Comparison of ENCODE assay signal across 1 cellular context in genomic region chr7:76303057-76303828, GRCh38.
A peak's percentile ranks its signal among the peaks of the same experiment; 100 is the strongest.
TF ChIP-seq lines count a peak whose summit lies in the region.

No MANE protein-coding gene starts in this region.

TF ChIP-seq in HEK293, 187 proteins besides CTCF, POLR2A, EP300 and RAD21 (continued from another document):
- TF ChIP-seq PRDM4 (tag by site-specific recombination; IDR thresholded peaks at IDR 0.05) = peak; percentile 90
- no peak for TF ChIP-seq ZNF777 (tag by site-specific recombination; IDR thresholded peaks at IDR 0.05; ENCODE audit: borderline replicate concordance)
- no peak for TF ChIP-seq SALL2 (tag by site-specific recombination; IDR thresholded peaks at IDR 0.05; ENCODE audit: borderline replicate concordance)
- TF ChIP-seq MEIS1 (CRISPR knock-in tag; IDR thresholded peaks at IDR 0.05; ENCODE audit: borderline replicate concordance) = no peak
- TF ChIP-seq ZNF169 (tag by site-specific recombination; IDR thresholded peaks at IDR 0.05) = no peak
- TF ChIP-seq ZNF423 (tag by site-specific recombination; IDR thresholded peaks at IDR 0.05) = no peak
- TF ChIP-seq ZNF26 (tag by site-specific recombination; IDR thresholded peaks at IDR 0.05) = no peak
- 0 out of 2 replicates have a peak, but pooled peaks have one; percentile 34 for TF ChIP-seq MZF1 (tag by site-specific recombination; IDR thresholded peaks at IDR 0.05; ENCODE audit: borderline replicate concordance)
- no peak for TF ChIP-seq ZFP3 (tag by site-specific recombination; IDR thresholded peaks at IDR 0.05; ENCODE audit: low read depth)
- TF ChIP-seq ZNF692 (tag by site-specific recombination; IDR thresholded peaks at IDR 0.05) = no peak
- no peak for TF ChIP-seq ZBTB1 (tag by site-specific recombination; IDR thresholded peaks at IDR 0.05)
- peak; percentile 83 for TF ChIP-seq KLF10 (tag by site-specific recombination; IDR thresholded peaks at IDR 0.05)
- TF ChIP-seq SP7 (tag by site-specific recombination; IDR thresholded peaks at IDR 0.05) = 0 out of 2 replicates have a peak, but pooled peaks have one; percentile 17
- TF ChIP-seq ZBTB17 (tag by site-specific recombination; IDR thresholded peaks at IDR 0.05) = peak; percentile 40; the same call in 1 of the 2 replicates
- TF ChIP-seq GLIS1 (tag by site-specific recombination; IDR thresholded peaks at IDR 0.05) = peak; percentile 57
- TF ChIP-seq IKZF3 (tag by site-specific recombination; IDR thresholded peaks at IDR 0.05) = peak; percentile 46; the same call in 1 of the 2 replicates
- no peak for TF ChIP-seq ZNF514 (tag by site-specific recombination; IDR thresholded peaks at IDR 0.05)
- TF ChIP-seq ZNF561 (tag by site-specific recombination; IDR thresholded peaks at IDR 0.05; ENCODE audit: borderline replicate concordance) = peak; percentile 60; the same call in 1 of the 2 replicates
- TF ChIP-seq PATZ1 (tag by site-specific recombination; IDR thresholded peaks at IDR 0.05) = peak; percentile 48
- no peak for TF ChIP-seq ELK4 (IDR thresholded peaks at IDR 0.05; ENCODE audit: borderline replicate concordance, low read depth, low read length)
- no peak for TF ChIP-seq ZNF394 (tag by site-specific recombination; IDR thresholded peaks at IDR 0.05; ENCODE audit: borderline replicate concordance)
- peak; percentile 76 for TF ChIP-seq ZNF660 (tag by site-specific recombination; IDR thresholded peaks at IDR 0.05)
- peak; percentile 48 for TF ChIP-seq ZFHX2 (tag by site-specific recombination; conservative IDR thresholded peaks at IDR 0.05)
- no peak for TF ChIP-seq ZNF626 (tag by site-specific recombination; IDR thresholded peaks at IDR 0.05)
- TF ChIP-seq ZNF654 (tag by site-specific recombination; IDR thresholded peaks at IDR 0.05; ENCODE audit: low read depth) = no peak
- peak; percentile 78; the same call in 1 of the 2 replicates for TF ChIP-seq ZNF184 (tag by site-specific recombination; IDR thresholded peaks at IDR 0.05)
- no peak for TF ChIP-seq ZNF704 (tag by site-specific recombination; IDR thresholded peaks at IDR 0.05)
- TF ChIP-seq ZNF610 (tag by site-specific recombination; IDR thresholded peaks at IDR 0.05; ENCODE audit: borderline replicate concordance) = peak; percentile 24; the same call in 1 of the 2 replicates
- TF ChIP-seq ZNF580 (tag by site-specific recombination; IDR thresholded peaks at IDR 0.05) = no peak
- no peak for TF ChIP-seq ZNF747 (tag by site-specific recombination; IDR thresholded peaks at IDR 0.05)
- TF ChIP-seq WT1 (tag by site-specific recombination; IDR thresholded peaks at IDR 0.05) = 0 out of 2 replicates have a peak, but pooled peaks have one; percentile 30
- TF ChIP-seq ZNF600 (tag by site-specific recombination; IDR thresholded peaks at IDR 0.05) = 0 out of 2 replicates have a peak, but pooled peaks have one; percentile 41
- TF ChIP-seq ZNF18 (tag by site-specific recombination; IDR thresholded peaks at IDR 0.05) = no peak
- TF ChIP-seq TRIM28 (IDR thresholded peaks at IDR 0.05; ENCODE audit: borderline replicate concordance, low read length) = no peak
- no peak for TF ChIP-seq ZNF138 (tag by site-specific recombination; IDR thresholded peaks at IDR 0.05; ENCODE audit: borderline replicate concordance)
